Comparison of ENCODE assay signal across 1 cellular context in the genomic region with DNA sequence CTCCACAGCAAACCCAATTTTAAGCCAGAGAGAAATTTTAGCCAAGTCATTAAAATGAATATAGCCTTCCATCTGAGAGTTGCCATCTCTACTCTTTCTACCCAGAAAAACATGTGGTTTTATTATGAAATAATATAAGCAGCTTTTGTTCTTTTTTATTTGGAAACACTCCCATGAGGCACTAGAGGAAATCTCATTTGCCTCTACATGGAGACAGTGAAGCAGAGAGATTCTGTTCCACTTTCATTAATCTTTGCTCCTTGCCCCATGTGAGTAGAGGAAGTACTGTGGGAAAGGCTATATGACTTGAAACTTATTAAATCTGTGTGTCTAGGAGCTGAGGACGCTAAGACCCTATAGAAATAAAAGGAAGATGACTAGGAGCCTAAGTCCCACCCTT.
TF ChIP-seq lines count a peak whose summit lies in the region.

No MANE protein-coding gene starts in this region.

TF ChIP-seq in H1, 55 proteins besides CTCF, POLR2A, EP300 and RAD21:
- TF ChIP-seq JUND (IDR thresholded peaks at IDR 0.05; ENCODE audit: low read length): no peak
- no peak for TF ChIP-seq KDM1A (IDR thresholded peaks at IDR 0.05; ENCODE audit: borderline replicate concordance, low read length)
- no peak for TF ChIP-seq JUN (IDR thresholded peaks at IDR 0.05; ENCODE audit: low read depth, low read length)
- no peak for TF ChIP-seq PHF8 (conservative IDR thresholded peaks at IDR 0.05; ENCODE audit: low read depth, low read length)
- no peak for TF ChIP-seq SP1 (IDR thresholded peaks at IDR 0.05; ENCODE audit: low read depth, low read length)
- TF ChIP-seq ATF3 (IDR thresholded peaks at IDR 0.05; ENCODE audit: insufficient read depth, low read depth, low read length): no peak
- no peak for TF ChIP-seq EGR1 (IDR thresholded peaks at IDR 0.05; ENCODE audit: borderline replicate concordance, low read depth, low read length)
- TF ChIP-seq CTBP2 (IDR thresholded peaks at IDR 0.05; ENCODE audit: borderline replicate concordance, insufficient read depth, insufficient read length, low read length): no peak
- no peak for TF ChIP-seq HDAC6 (IDR thresholded peaks at IDR 0.05; ENCODE audit: low read depth, low read length)
